ENCODE assay signal across 9 cellular contexts in the genomic region with DNA sequence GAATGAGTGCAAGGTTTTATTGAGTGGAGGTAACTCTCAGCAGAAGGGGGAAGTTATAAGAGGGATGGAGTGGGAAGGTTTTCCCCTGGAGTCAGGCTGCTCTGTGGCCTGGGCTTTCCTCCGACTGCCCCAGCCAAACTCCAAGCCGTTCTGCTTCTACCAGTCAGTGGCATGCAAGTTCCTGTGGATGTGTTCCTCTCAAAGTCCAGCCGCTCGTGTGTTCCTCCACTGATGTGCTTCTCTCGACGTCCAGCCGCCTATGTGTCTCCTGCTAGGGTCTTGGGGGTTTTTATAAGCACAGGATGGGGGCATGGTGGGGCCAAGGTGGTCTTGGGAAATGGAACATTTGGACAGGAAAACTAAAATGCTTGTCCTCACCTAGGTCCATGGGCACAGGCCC. TPM values are rescaled to one million over a fixed set of nuclear protein-coding genes. Genes with fewer than 3 reads are reported as not detected.
"Had no signal": no experiment of that assay in that cellular context is flagged by ENCODE, and none has a peak within 500 bp of the region (broad histone marks: within the 10 kb centered on the region; RNA-seq: fewer than 3 reads in every experiment).

No MANE protein-coding gene starts in this region.

- H3K36me3 Mint-ChIP-seq: IgD-negative memory B cell had no signal

- FAIRE-seq: HTR-8/SVneo, K562 had no signal

- DNase-seq: IMR-90, KBM-7, KG1 had no signal

- H3K4me3 ChIP-seq: K562 had no signal

- H3K9me3 Mint-ChIP-seq: IgD-negative memory B cell had no signal

- H3K27ac ChIP-seq: HL-60 had no signal

- H3K4me3 Mint-ChIP-seq: IgD-negative memory B cell had no signal

- H3K27me3 Mint-ChIP-seq: IgD-negative memory B cell had no signal

- H3K27ac Mint-ChIP-seq: IgD-negative memory B cell had no signal

- ATAC-seq: K562 had no signal

RNA-seq across cellular contexts. Expression of a gene that starts 28.8 kb away (rescaled TPM):
- total RNA-seq: HT-29, HT1080, IMR-90 had no signal
- polyA plus RNA-seq: IgD-negative memory B cell had no signal
